ENCODE assay signal across 19 cellular contexts in the genomic region with DNA sequence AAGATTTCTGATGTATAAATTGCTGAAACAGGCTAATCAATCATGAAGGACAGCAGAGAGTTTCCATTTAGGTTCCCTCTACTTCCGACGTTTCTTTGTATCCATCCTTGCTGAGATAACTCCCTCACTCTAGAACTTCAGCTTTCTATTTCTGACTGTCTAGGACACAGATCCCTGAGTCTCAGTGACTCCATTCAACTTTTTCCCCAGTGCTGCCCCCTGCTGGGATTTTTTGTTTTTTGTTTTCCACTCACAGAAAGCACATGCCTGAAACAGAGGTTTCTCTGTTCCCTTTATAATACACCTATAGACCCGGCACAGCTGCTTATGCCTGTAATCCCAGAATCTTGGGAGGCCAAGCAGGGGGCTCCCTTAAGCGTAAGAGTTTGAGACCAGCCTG. TPM values are rescaled to one million over a fixed set of nuclear protein-coding genes. Genes with fewer than 3 reads are reported as not detected.
"Had no signal": no experiment of that assay in that cellular context is flagged by ENCODE, and none has a peak within 500 bp of the region (broad histone marks: within the 10 kb centered on the region; RNA-seq: fewer than 3 reads in every experiment).

No MANE protein-coding gene starts in this region.

RNA-seq across cellular contexts. Expression of gene PRAMEF18, which starts 3.2 kb away (rescaled TPM):
- total RNA-seq: activated B cell treated with CpG ODN at 0.5 μM for 24 hours; activated CD4-positive, alpha-beta memory T cell treated with anti-CD3 and anti-CD28 coated beads for 36 hours; activated CD4-positive, alpha-beta T cell treated with anti-CD3 and anti-CD28 coated beads, Interleukin-2, amount 10 ng/mL, durations not matched to agents 24 days and 14 days; activated CD8-positive, alpha-beta memory T cell treated with anti-CD3 and anti-CD28 coated beads for 36 hours; activated CD8-positive, alpha-beta T cell treated with anti-CD3 and anti-CD28 coated beads for 36 hours; activated naive CD4-positive, alpha-beta T cell treated with anti-CD3 and anti-CD28 coated beads for 36 hours; activated naive CD4-positive, alpha-beta T cell treated with anti-CD3 and anti-CD28 coated beads, Interleukin-2, amount 50 U/mL, for 72 hours; activated naive CD8-positive, alpha-beta T cell treated with anti-CD3 and anti-CD28 coated beads for 36 hours; activated T-cell treated with anti-CD3 and anti-CD28 coated beads, Interleukin-2, amount 50 U/mL, for 4 hours; activated T-cell treated with anti-CD3 and anti-CD28 coated beads, Interleukin-2, amount 50 U/mL, for 72 hours; activated T-helper 1 cell treated with anti-CD3 and anti-CD28 coated beads, Interleukin-12 subunit alpha, Interleukin-12 subunit beta, Interleukin-2, Interleukin-4 antibody, amounts not matched to agents 30 ng/mL and 10 ng/mL and 1 ng/mL, durations not matched to agents 14 hours and 24 hours and 36 hours; activated T-helper 17 cell treated with anti-CD3 and anti-CD28 coated beads, Interleukin-2, amount 50 U/mL, for 72 hours; adrenal gland; aorta; astrocyte; body of pancreas; breast epithelium; cardiac septum; cerebellum had no signal
- polyA plus RNA-seq: adrenal gland, aorta had no signal

RNA-seq across cellular contexts. Expression of gene PRAMEF13, which starts 21.6 kb away (rescaled TPM):
- total RNA-seq: activated B cell treated with CpG ODN at 0.5 μM for 24 hours; activated CD4-positive, alpha-beta memory T cell treated with anti-CD3 and anti-CD28 coated beads for 36 hours; activated CD4-positive, alpha-beta T cell treated with anti-CD3 and anti-CD28 coated beads, Interleukin-2, amount 10 ng/mL, durations not matched to agents 24 days and 14 days; activated CD8-positive, alpha-beta memory T cell treated with anti-CD3 and anti-CD28 coated beads for 36 hours; activated CD8-positive, alpha-beta T cell treated with anti-CD3 and anti-CD28 coated beads for 36 hours; activated naive CD4-positive, alpha-beta T cell treated with anti-CD3 and anti-CD28 coated beads for 36 hours; activated naive CD4-positive, alpha-beta T cell treated with anti-CD3 and anti-CD28 coated beads, Interleukin-2, amount 50 U/mL, for 72 hours; activated naive CD8-positive, alpha-beta T cell treated with anti-CD3 and anti-CD28 coated beads for 36 hours; activated T-cell treated with anti-CD3 and anti-CD28 coated beads, Interleukin-2, amount 50 U/mL, for 4 hours; activated T-cell treated with anti-CD3 and anti-CD28 coated beads, Interleukin-2, amount 50 U/mL, for 72 hours; activated T-helper 1 cell treated with anti-CD3 and anti-CD28 coated beads, Interleukin-12 subunit alpha, Interleukin-12 subunit beta, Interleukin-2, Interleukin-4 antibody, amounts not matched to agents 30 ng/mL and 10 ng/mL and 1 ng/mL, durations not matched to agents 14 hours and 24 hours and 36 hours; activated T-helper 17 cell treated with anti-CD3 and anti-CD28 coated beads, Interleukin-2, amount 50 U/mL, for 72 hours; adrenal gland; aorta; astrocyte; body of pancreas; breast epithelium; cardiac septum; cerebellum had no signal
- polyA plus RNA-seq: adrenal gland, aorta had no signal

RNA-seq across cellular contexts. Expression of gene PRAMEF5, which starts 31.2 kb away (rescaled TPM):
- total RNA-seq: activated B cell treated with CpG ODN at 0.5 μM for 24 hours; activated CD4-positive, alpha-beta memory T cell treated with anti-CD3 and anti-CD28 coated beads for 36 hours; activated CD4-positive, alpha-beta T cell treated with anti-CD3 and anti-CD28 coated beads, Interleukin-2, amount 10 ng/mL, durations not matched to agents 24 days and 14 days; activated CD8-positive, alpha-beta memory T cell treated with anti-CD3 and anti-CD28 coated beads for 36 hours; activated CD8-positive, alpha-beta T cell treated with anti-CD3 and anti-CD28 coated beads for 36 hours; activated naive CD4-positive, alpha-beta T cell treated with anti-CD3 and anti-CD28 coated beads for 36 hours; activated naive CD4-positive, alpha-beta T cell treated with anti-CD3 and anti-CD28 coated beads, Interleukin-2, amount 50 U/mL, for 72 hours; activated naive CD8-positive, alpha-beta T cell treated with anti-CD3 and anti-CD28 coated beads for 36 hours; activated T-cell treated with anti-CD3 and anti-CD28 coated beads, Interleukin-2, amount 50 U/mL, for 4 hours; activated T-cell treated with anti-CD3 and anti-CD28 coated beads, Interleukin-2, amount 50 U/mL, for 72 hours; activated T-helper 1 cell treated with anti-CD3 and anti-CD28 coated beads, Interleukin-12 subunit alpha, Interleukin-12 subunit beta, Interleukin-2, Interleukin-4 antibody, amounts not matched to agents 30 ng/mL and 10 ng/mL and 1 ng/mL, durations not matched to agents 14 hours and 24 hours and 36 hours; activated T-helper 17 cell treated with anti-CD3 and anti-CD28 coated beads, Interleukin-2, amount 50 U/mL, for 72 hours; adrenal gland; aorta; astrocyte; body of pancreas; breast epithelium; cardiac septum; cerebellum had no signal
- polyA plus RNA-seq: adrenal gland, aorta had no signal

RNA-seq across cellular contexts. Expression of gene PRAMEF9, which starts 51.1 kb away (rescaled TPM):
- total RNA-seq: activated B cell treated with CpG ODN at 0.5 μM for 24 hours; activated CD4-positive, alpha-beta memory T cell treated with anti-CD3 and anti-CD28 coated beads for 36 hours; activated CD4-positive, alpha-beta T cell treated with anti-CD3 and anti-CD28 coated beads, Interleukin-2, amount 10 ng/mL, durations not matched to agents 24 days and 14 days; activated CD8-positive, alpha-beta memory T cell treated with anti-CD3 and anti-CD28 coated beads for 36 hours; activated CD8-positive, alpha-beta T cell treated with anti-CD3 and anti-CD28 coated beads for 36 hours; activated naive CD4-positive, alpha-beta T cell treated with anti-CD3 and anti-CD28 coated beads for 36 hours; activated naive CD4-positive, alpha-beta T cell treated with anti-CD3 and anti-CD28 coated beads, Interleukin-2, amount 50 U/mL, for 72 hours; activated naive CD8-positive, alpha-beta T cell treated with anti-CD3 and anti-CD28 coated beads for 36 hours; activated T-cell treated with anti-CD3 and anti-CD28 coated beads, Interleukin-2, amount 50 U/mL, for 4 hours; activated T-cell treated with anti-CD3 and anti-CD28 coated beads, Interleukin-2, amount 50 U/mL, for 72 hours; activated T-helper 1 cell treated with anti-CD3 and anti-CD28 coated beads, Interleukin-12 subunit alpha, Interleukin-12 subunit beta, Interleukin-2, Interleukin-4 antibody, amounts not matched to agents 30 ng/mL and 10 ng/mL and 1 ng/mL, durations not matched to agents 14 hours and 24 hours and 36 hours; activated T-helper 17 cell treated with anti-CD3 and anti-CD28 coated beads, Interleukin-2, amount 50 U/mL, for 72 hours; adrenal gland; aorta; astrocyte; body of pancreas; breast epithelium; cardiac septum; cerebellum had no signal
- polyA plus RNA-seq: adrenal gland, aorta had no signal

RNA-seq across cellular contexts. Expression of gene HNRNPCL4, which starts 57.4 kb away (rescaled TPM):
- total RNA-seq: activated B cell treated with CpG ODN at 0.5 μM for 24 hours; activated CD4-positive, alpha-beta memory T cell treated with anti-CD3 and anti-CD28 coated beads for 36 hours; activated CD4-positive, alpha-beta T cell treated with anti-CD3 and anti-CD28 coated beads, Interleukin-2, amount 10 ng/mL, durations not matched to agents 24 days and 14 days; activated CD8-positive, alpha-beta memory T cell treated with anti-CD3 and anti-CD28 coated beads for 36 hours; activated CD8-positive, alpha-beta T cell treated with anti-CD3 and anti-CD28 coated beads for 36 hours; activated naive CD4-positive, alpha-beta T cell treated with anti-CD3 and anti-CD28 coated beads for 36 hours; activated naive CD4-positive, alpha-beta T cell treated with anti-CD3 and anti-CD28 coated beads, Interleukin-2, amount 50 U/mL, for 72 hours; activated naive CD8-positive, alpha-beta T cell treated with anti-CD3 and anti-CD28 coated beads for 36 hours; activated T-cell treated with anti-CD3 and anti-CD28 coated beads, Interleukin-2, amount 50 U/mL, for 4 hours; activated T-cell treated with anti-CD3 and anti-CD28 coated beads, Interleukin-2, amount 50 U/mL, for 72 hours; activated T-helper 1 cell treated with anti-CD3 and anti-CD28 coated beads, Interleukin-12 subunit alpha, Interleukin-12 subunit beta, Interleukin-2, Interleukin-4 antibody, amounts not matched to agents 30 ng/mL and 10 ng/mL and 1 ng/mL, durations not matched to agents 14 hours and 24 hours and 36 hours; activated T-helper 17 cell treated with anti-CD3 and anti-CD28 coated beads, Interleukin-2, amount 50 U/mL, for 72 hours; adrenal gland; aorta; astrocyte; body of pancreas; breast epithelium; cardiac septum; cerebellum had no signal
- polyA plus RNA-seq: adrenal gland, aorta had no signal
